In the genomic region with DNA sequence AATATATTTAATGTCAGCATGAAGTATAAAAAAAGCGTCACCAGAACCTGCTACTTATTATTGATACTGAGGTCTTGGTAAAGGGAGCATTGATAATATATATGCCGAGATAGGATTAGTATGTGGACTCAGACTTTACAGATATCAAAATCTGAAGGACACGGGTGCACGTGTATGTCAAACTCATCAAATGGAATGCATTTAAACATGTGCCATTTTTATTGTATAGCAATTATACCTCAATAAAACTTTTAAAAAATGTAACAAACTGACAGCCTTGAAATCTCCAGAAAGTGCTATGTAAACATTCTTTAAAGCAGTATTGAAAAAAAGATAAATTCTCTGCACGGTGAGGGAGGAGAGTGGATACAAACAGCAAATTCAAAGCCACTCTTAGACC, we compare ENCODE assay signal across 1 cellular context.
TF ChIP-seq lines count a peak whose summit lies in the region.

No MANE protein-coding gene starts in this region.

TF ChIP-seq in liver, 16 proteins besides CTCF, POLR2A, EP300 and RAD21 (continued from another document):
- TF ChIP-seq YY1 (IDR thresholded peaks at IDR 0.05) (no peak), HNF4A (conservative IDR thresholded peaks at IDR 0.05) (no peak), SP1 (IDR thresholded peaks at IDR 0.05) (no peak), FOXA2 (IDR thresholded peaks at IDR 0.05) (no peak), NR2F2 (IDR thresholded peaks at IDR 0.05) (no peak), TAF1 (conservative IDR thresholded peaks at IDR 0.05) (no peak), RXRA (IDR thresholded peaks at IDR 0.05) (no peak)
- TF ChIP-seq, protein P1, sequence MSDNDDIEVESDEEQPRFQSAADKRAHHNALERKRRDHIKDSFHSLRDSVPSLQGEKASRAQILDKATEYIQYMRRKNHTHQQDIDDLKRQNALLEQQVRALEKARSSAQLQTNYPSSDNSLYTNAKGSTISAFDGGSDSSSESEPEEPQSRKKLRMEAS (IDR thresholded peaks at IDR 0.05): no peak
